Comparison of ENCODE assay signal across 15 cellular contexts in the genomic region with DNA sequence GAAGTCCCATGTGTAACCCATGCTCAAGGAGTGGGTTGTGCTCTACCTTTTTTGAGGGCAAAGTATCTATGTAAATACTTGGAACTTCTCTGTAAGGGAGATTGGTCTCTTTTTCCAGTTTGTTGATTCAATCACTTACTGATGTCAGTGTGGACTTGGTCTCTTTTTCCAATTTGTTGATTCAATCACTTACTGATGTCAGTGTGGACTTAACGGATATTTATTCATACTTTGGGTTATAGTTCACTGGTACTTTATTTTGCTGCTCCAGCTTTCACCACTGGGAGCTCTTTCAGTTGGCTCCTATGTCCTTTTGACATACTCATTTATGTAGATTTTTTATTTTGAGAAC. TPM values are rescaled to one million over a fixed set of nuclear protein-coding genes. Genes with fewer than 3 reads are reported as not detected.
DNase-seq lines count a peak whose midpoint lies in the region; ATAC-seq and TF ChIP-seq lines count a peak whose summit lies in the region.
"Had no signal": no experiment of that assay in that cellular context is flagged by ENCODE, and none has a peak within 500 bp of the region (broad histone marks: within the 10 kb centered on the region; RNA-seq: fewer than 3 reads in every experiment).

No MANE protein-coding gene starts in this region.

- no peaks in the 10 kb centered on the region for H3K27me3 ChIP-seq in ACC112 (ENCODE audit: insufficient read depth, low read length)
- no peaks in the 10 kb centered on the region for H3K27me3 ChIP-seq in GM23338 (ENCODE audit: insufficient read depth)
- H3K27me3 ChIP-seq in right lobe of liver: no peaks in the 10 kb centered on the region
- no peaks in the 10 kb centered on the region for H3K27me3 ChIP-seq in suprapubic skin
- H3K27me3 ChIP-seq in endodermal cell (ENCODE audit: control insufficient read depth, insufficient read depth, low read length, poor library complexity, severe bottlenecking): no peaks in the 10 kb centered on the region
- H3K27me3 ChIP-seq: dorsolateral prefrontal cortex had no signal

- peaks cover 28% of the 10 kb centered on the region for H3K4me1 ChIP-seq in ACC112 (ENCODE audit: control insufficient read depth, insufficient read depth, low read length, unreplicated experiment)
- no peaks in the 10 kb centered on the region for H3K4me1 ChIP-seq in GM23338 (ENCODE audit: insufficient read depth)
- H3K4me1 ChIP-seq in right lobe of liver: peaks cover 0 to 22% (median 11%) of the 10 kb centered on the region in 4 donors
- H3K4me1 ChIP-seq in suprapubic skin: no peaks in the 10 kb centered on the region
- H3K4me1 ChIP-seq in endodermal cell (ENCODE audit: control insufficient read depth, insufficient read depth, low read length): no peaks in the 10 kb centered on the region

- DNase-seq in GM23338 (ENCODE audit: low spot score) (no peak), right lobe of liver (no peak), suprapubic skin (ENCODE audit: low spot score in 2 of 2) (no peak), endodermal cell (no peak), NOMO-1 treated with DMSO at 0.1 percent for 48 hours (lab: John Stamatoyannopoulos, UW; ENCODE audit: unreplicated experiment) (no peak), DMS53 treated with DMSO at 0.1 percent for 48 hours (lab: John Stamatoyannopoulos, UW; ENCODE audit: unreplicated experiment) (no peak)
- DNase-seq in activated naive CD8-positive, alpha-beta T cell treated with anti-CD3 and anti-CD28 coated beads, Interleukin-2, amount 10 ng/mL, durations not matched to agents 7 days and 5 days: no peak
- DNase-seq: activated CD4-positive, CD25-positive, alpha-beta regulatory T cell; DMS79; dorsolateral prefrontal cortex; GOT3; NCI-H1092 treated with DMSO at 0.1 percent for 48 hours; substantia nigra had no signal

- no peaks in the 10 kb centered on the region for H3K9me2 ChIP-seq in GM23338 (ENCODE audit: insufficient read depth)

- H3K36me3 ChIP-seq in ACC112 (ENCODE audit: insufficient read depth, low read length) (peaks cover 51% of the 10 kb centered on the region), GM23338 (ENCODE audit: insufficient read depth) (peaks cover 27% of the 10 kb centered on the region), right lobe of liver (peaks cover 0 to 50% (median 33%) of the 10 kb centered on the region in 4 donors), suprapubic skin (peaks cover 75% of the 10 kb centered on the region), endodermal cell (ENCODE audit: control insufficient read depth, insufficient read depth, low read length) (peaks cover 73% of the 10 kb centered on the region)

- H2AFZ ChIP-seq in ACC112 (ENCODE audit: low read length, unreplicated experiment): no peak overlapping the region
- no peak overlapping the region for H2AFZ ChIP-seq in GM23338

- no peak overlapping the region for H3K4me3 Mint-ChIP-seq in GM23338
- H3K4me3 Mint-ChIP-seq in activated naive CD8-positive, alpha-beta T cell treated with anti-CD3 and anti-CD28 coated beads, Interleukin-2, amount 10 ng/mL, durations not matched to agents 7 days and 5 days: no peak overlapping the region
- H3K4me3 Mint-ChIP-seq in endodermal cell: no peak overlapping the region
- H3K4me3 Mint-ChIP-seq: B cell had no signal

- no peak for ATAC-seq in GM23338
- no peak for ATAC-seq in activated naive CD8-positive, alpha-beta T cell treated with anti-CD3 and anti-CD28 coated beads, Interleukin-2, amount 10 ng/mL, durations not matched to agents 7 days and 5 days (ENCODE audit: low read depth)
- ATAC-seq in right lobe of liver: peak; percentile 9 to 82 (median 66)

- intact Hi-C loops in right lobe of liver (cut with DNase I): no loop called here

- peaks cover 9% of the 10 kb centered on the region; the same call in 1 of the 2 replicates for H4K20me1 ChIP-seq in GM23338 (replicated peaks; ENCODE audit: insufficient read depth)

- H3K36me3 Mint-ChIP-seq in GM23338 (ENCODE audit: low read depth) (peaks cover 41% of the 10 kb centered on the region), endodermal cell (ENCODE audit: low read depth) (peaks cover 71% of the 10 kb centered on the region)
- H3K36me3 Mint-ChIP-seq in activated naive CD8-positive, alpha-beta T cell treated with anti-CD3 and anti-CD28 coated beads, Interleukin-2, amount 10 ng/mL, durations not matched to agents 7 days and 5 days: peaks cover 52% of the 10 kb centered on the region

- TF ChIP-seq EP300 in suprapubic skin (IDR thresholded peaks at IDR 0.05): no peak

- H3K4me3 ChIP-seq in ACC112 (ENCODE audit: low read depth, low read length) (peak overlapping the region; percentile 47; the same call in 1 of the 2 replicates), GM23338 (no peak overlapping the region), right lobe of liver (no peak overlapping the region), suprapubic skin (no peak overlapping the region), endodermal cell (ENCODE audit: low read length) (no peak overlapping the region)

- peak overlapping the region; percentile 15 for H3K27ac Mint-ChIP-seq in GM23338
- H3K27ac Mint-ChIP-seq in activated naive CD8-positive, alpha-beta T cell treated with anti-CD3 and anti-CD28 coated beads, Interleukin-2, amount 10 ng/mL, durations not matched to agents 7 days and 5 days: peak overlapping the region; percentile 49
- no peak overlapping the region for H3K27ac Mint-ChIP-seq in endodermal cell
- H3K27ac Mint-ChIP-seq: B cell had no signal

- WGBS in right lobe of liver (ENCODE audit: insufficient coverage, low coverage, low lambda C conversion rate, missing lambda C conversion rate): 21% methylated on average over 1 of the region's 1 CpG
- WGBS in suprapubic skin: 96% methylated on average over 1 of the region's 1 CpG
- 57% methylated on average over 1 of the region's 1 CpG; no CpG with 5 or more reads in 1 of the 2 experiments for WGBS in endodermal cell (ENCODE audit: insufficient coverage in 1 of 2, insufficient read length in 1 of 2), 2 experiments

- TF ChIP-seq POLR2A in right lobe of liver (IDR thresholded peaks at IDR 0.05) (no peak), suprapubic skin (IDR thresholded peaks at IDR 0.05) (no peak)

- H3K27me3 Mint-ChIP-seq in GM23338 (ENCODE audit: insufficient read depth, low read depth, poor library complexity) (no peaks in the 10 kb centered on the region), endodermal cell (ENCODE audit: insufficient read depth) (no peaks in the 10 kb centered on the region)
- H3K27me3 Mint-ChIP-seq in activated naive CD8-positive, alpha-beta T cell treated with anti-CD3 and anti-CD28 coated beads, Interleukin-2, amount 10 ng/mL, durations not matched to agents 7 days and 5 days: no peaks in the 10 kb centered on the region
- H3K27me3 Mint-ChIP-seq: B cell had no signal

- H3K9me3 ChIP-seq in right lobe of liver (no peaks in the 10 kb centered on the region), suprapubic skin (no peaks in the 10 kb centered on the region), endodermal cell (ENCODE audit: control insufficient read depth, low read length) (peaks cover 10% of the 10 kb centered on the region)

- peak overlapping the region; percentile 97 for H3K27ac ChIP-seq in ACC112 (ENCODE audit: low read depth, low read length)
- H3K27ac ChIP-seq in GM23338 (ENCODE audit: low read depth): no peak overlapping the region
- peak overlapping the region; percentile 23 to 47 (median 28) for H3K27ac ChIP-seq in right lobe of liver
- H3K27ac ChIP-seq in suprapubic skin: no peak overlapping the region
- no peak overlapping the region for H3K27ac ChIP-seq in endodermal cell (ENCODE audit: low read depth, low read length)

- POLR2A ChIA-PET in activated naive CD8-positive, alpha-beta T cell treated with anti-CD3 and anti-CD28 coated beads, Interleukin-2, amount 10 ng/mL, durations not matched to agents 7 days and 5 days (lab: Charles Lee): no interaction called here

- no peaks in the 10 kb centered on the region for H3F3A ChIP-seq in GM23338 (replicated peaks; ENCODE audit: low read depth)

- TF ChIP-seq CTCF in GM23338 (conservative IDR thresholded peaks at IDR 0.05; ENCODE audit: low read depth in 2 of 2): no peak
- TF ChIP-seq CTCF in right lobe of liver (IDR thresholded peaks at IDR 0.05): no peak
- TF ChIP-seq CTCF in suprapubic skin (IDR thresholded peaks at IDR 0.05): no peak
- no peak for TF ChIP-seq CTCF in endodermal cell (conservative IDR thresholded peaks at IDR 0.05)

- no peak overlapping the region for H3K9ac ChIP-seq in endodermal cell (ENCODE audit: extremely low read depth, low read length, poor library complexity, severe bottlenecking)

- H3K9me3 Mint-ChIP-seq in GM23338 (peaks cover 4% of the 10 kb centered on the region; the same call in 1 of the 3 replicates), endodermal cell (peaks cover 10% of the 10 kb centered on the region)
- H3K9me3 Mint-ChIP-seq in activated naive CD8-positive, alpha-beta T cell treated with anti-CD3 and anti-CD28 coated beads, Interleukin-2, amount 10 ng/mL, durations not matched to agents 7 days and 5 days: no peaks in the 10 kb centered on the region

- H3K4me1 Mint-ChIP-seq in GM23338: no peaks in the 10 kb centered on the region
- H3K4me1 Mint-ChIP-seq in activated naive CD8-positive, alpha-beta T cell treated with anti-CD3 and anti-CD28 coated beads, Interleukin-2, amount 10 ng/mL, durations not matched to agents 7 days and 5 days: peaks cover 12% of the 10 kb centered on the region
- no peaks in the 10 kb centered on the region for H3K4me1 Mint-ChIP-seq in endodermal cell

- H3K4me2 ChIP-seq in GM23338: no peak overlapping the region

- H3K79me2 ChIP-seq in ACC112 (ENCODE audit: control insufficient read depth, insufficient read depth, low read length, unreplicated experiment) (peaks cover 21% of the 10 kb centered on the region), GM23338 (replicated peaks; ENCODE audit: insufficient read depth) (no peaks in the 10 kb centered on the region)

TF ChIP-seq in GM23338, 12 proteins besides CTCF, POLR2A, EP300 and RAD21 (continues in another document):
- TF ChIP-seq NANOG (IDR thresholded peaks at IDR 0.05; ENCODE audit: borderline replicate concordance) (no peak), ZNF331 (CRISPR knock-in tag; IDR thresholded peaks at IDR 0.05; ENCODE audit: low read depth) (no peak), EZH2 (IDR thresholded peaks at IDR 0.05; ENCODE audit: low read depth, unreplicated experiment) (no peak)

RNA-seq across cellular contexts. Expression of gene COG3, which starts 36.4 kb away (rescaled TPM):
- 15.6 and 23.9 TPM in 2 replicates for total RNA-seq in GM23338 (2014; rRNA removed; shearing (Covaris generic))
- 17.1 and 18.6 TPM in 2 replicates for polyA plus RNA-seq in GM23338 (2016; fragmentation: Nextera tagmentation; extraction: Ambion mirVana)
- total RNA-seq in activated naive CD8-positive, alpha-beta T cell treated with anti-CD3 and anti-CD28 coated beads, Interleukin-2, amount 10 ng/mL, durations not matched to agents 7 days and 5 days: 10 to 100 TPM; 26.2 to 28.4 TPM
- total RNA-seq in right lobe of liver (10 to 100 TPM; 18.9 to 66.3 (median 36.8) TPM), suprapubic skin (10 to 100 TPM; 23.8 to 70.5 (median 31.7) TPM), endodermal cell (10 to 100 TPM; 21.8 to 23.8 TPM)
- 21.4 TPM for polyA plus RNA-seq in endodermal cell (2013, experiment 1 of 2)
- polyA plus RNA-seq in endodermal cell (2013, experiment 2 of 2): 20.8 TPM

Comparison
In these comparisons a context has a peak if more than half of its experiments do, and no peak if none do; other contexts are left out.
1. H3K27ac ChIP-seq: peak in ACC112 (single experiment) and right lobe of liver (3 of 3); none in GM23338 (single experiment), suprapubic skin (single experiment) and endodermal cell (single experiment).
2. ATAC-seq: peak in right lobe of liver (4 of 4); none in GM23338 (single experiment) and activated naive CD8-positive, alpha-beta T cell treated with anti-CD3 and anti-CD28 coated beads, Interleukin-2, amount 10 ng/mL, durations not matched to agents 7 days and 5 days (single experiment).